ENCODE assay signal across 8 cellular contexts in the genomic region with DNA sequence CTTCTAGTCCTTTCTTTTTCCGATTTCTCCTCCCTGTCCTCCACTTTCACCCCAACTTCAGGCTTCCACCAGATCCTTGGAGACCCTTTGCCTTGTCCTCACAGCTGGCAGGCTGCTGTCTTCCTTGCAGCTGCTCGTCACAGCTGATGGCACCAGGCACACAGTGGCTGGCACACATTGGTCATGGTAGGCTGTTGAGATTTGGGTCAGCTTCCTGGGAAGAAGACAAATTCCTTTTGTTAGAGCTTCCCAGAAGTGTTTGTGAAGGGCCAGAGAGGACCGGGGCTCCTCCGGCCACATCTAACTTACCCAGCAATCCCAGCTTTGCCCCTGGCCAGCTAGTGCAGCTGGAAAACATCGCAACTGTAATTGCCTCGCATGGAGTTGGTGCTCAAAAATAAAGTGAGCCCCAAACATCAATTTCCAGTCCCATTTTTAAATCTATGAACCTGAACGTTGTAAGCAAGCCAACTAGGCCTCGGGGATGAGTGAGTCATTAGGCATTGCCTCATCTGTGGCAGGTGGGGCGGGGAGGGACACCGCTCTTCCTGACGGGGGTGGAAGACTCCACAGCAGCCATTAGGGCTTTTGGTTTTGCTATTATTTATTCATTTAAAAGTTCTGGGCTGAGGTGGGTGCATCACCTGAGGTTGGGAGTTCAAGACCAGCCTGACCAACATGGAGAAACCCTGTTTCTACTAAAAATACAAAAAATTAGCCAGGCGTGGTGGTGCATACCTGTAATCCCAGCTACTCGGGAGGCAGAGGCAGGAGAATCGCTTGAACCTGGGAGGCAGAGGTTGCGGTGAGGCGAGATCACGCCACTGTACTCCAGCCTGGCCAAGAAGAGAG. TPM values are rescaled to one million over a fixed set of nuclear protein-coding genes. Genes with fewer than 3 reads are reported as not detected.
DNase-seq lines count a peak whose midpoint lies in the region; ATAC-seq and TF ChIP-seq lines count a peak whose summit lies in the region.

No MANE protein-coding gene starts in this region.

- H3K27me3 ChIP-seq in iPS-20b (ENCODE audit: insufficient read depth, low read length) (no peaks in the 10 kb centered on the region), stomach (no peaks in the 10 kb centered on the region)

- peaks cover 16% of the 10 kb centered on the region for H3K4me1 ChIP-seq in iPS-20b (ENCODE audit: insufficient read depth, low read length)
- peaks cover 0 to 29% (median 10%) of the 10 kb centered on the region in 4 donors for H3K4me1 ChIP-seq in stomach

- H3K36me3 ChIP-seq in iPS-20b (ENCODE audit: insufficient read depth, low read depth, low read length) (no peaks in the 10 kb centered on the region), stomach (no peaks in the 10 kb centered on the region)

- no peak overlapping the region for H3K27ac Mint-ChIP-seq in stimulated activated memory B cell treated with anti-CD40 and anti-IgM and Interleukin-4, amounts not matched to agents 10 μg/mL and 1 μg/mL and 100 μg/mL, for 72 hours

- ATAC-seq in GM18520 (IDR thresholded peaks at IDR 0.05; ENCODE audit: unreplicated experiment) = no peak
- no peak for ATAC-seq in stimulated activated memory B cell treated with anti-CD40 and anti-IgM and Interleukin-4, amounts not matched to agents 10 μg/mL and 1 μg/mL and 100 μg/mL, for 72 hours
- no peak for ATAC-seq in HG03097 (IDR thresholded peaks at IDR 0.05; ENCODE audit: low FRiP score, unreplicated experiment)

- no peaks in the 10 kb centered on the region for H3K36me3 Mint-ChIP-seq in stimulated activated memory B cell treated with anti-CD40 and anti-IgM and Interleukin-4, amounts not matched to agents 10 μg/mL and 1 μg/mL and 100 μg/mL, for 72 hours

- intact Hi-C loops in stomach (cut with DNase I; ENCODE audit: low total_unique reads) = no loop called here

- no peak for TF ChIP-seq CTCF in stomach (IDR thresholded peaks at IDR 0.05)

- TF ChIP-seq POLR2A in stomach (IDR thresholded peaks at IDR 0.05) = no peak

- H3K9me3 Mint-ChIP-seq in stimulated activated memory B cell treated with anti-CD40 and anti-IgM and Interleukin-4, amounts not matched to agents 10 μg/mL and 1 μg/mL and 100 μg/mL, for 72 hours = peaks cover 13% of the 10 kb centered on the region

- H3K4me3 Mint-ChIP-seq in stimulated activated memory B cell treated with anti-CD40 and anti-IgM and Interleukin-4, amounts not matched to agents 10 μg/mL and 1 μg/mL and 100 μg/mL, for 72 hours = no peak overlapping the region

- H3K9me3 ChIP-seq in iPS-20b (ENCODE audit: insufficient read depth, low read depth, low read length) (no peaks in the 10 kb centered on the region; the same call in 1 of the 2 replicates), stomach (peaks cover 4 to 22% (median 11%) of the 10 kb centered on the region in 4 donors)

- peak overlapping the region; percentile 56; the same call in 1 of the 2 replicates for H3K9ac ChIP-seq in iPS-20b (ENCODE audit: low read depth, low read length)

- TF ChIP-seq EP300 in stomach (IDR thresholded peaks at IDR 0.05) = no peak

- 72 to 80% (median 76%) methylated on average over 17 of the region's 17 CpGs for WGBS in stomach, 5 donors

- H3K4me3 ChIP-seq in iPS-20b (ENCODE audit: low read length) (no peak overlapping the region), stomach (no peak overlapping the region)

- DNase-seq in HS-5 (ENCODE audit: low read depth) (peak; percentile 53), amniotic epithelial cell (ENCODE audit: low read depth) (peak; percentile 92), stomach (no peak), NCI-H748 treated with DMSO at 0.1 percent for 48 hours (lab: John Stamatoyannopoulos, UW) (no peak)

- peaks cover 9% of the 10 kb centered on the region for H3K27me3 Mint-ChIP-seq in stimulated activated memory B cell treated with anti-CD40 and anti-IgM and Interleukin-4, amounts not matched to agents 10 μg/mL and 1 μg/mL and 100 μg/mL, for 72 hours

- H3K27ac ChIP-seq in iPS-20b (ENCODE audit: low read length) = peak overlapping the region; percentile 49
- peak overlapping the region in 4 of 5 donors; percentile 62 to 78 (median 75) for H3K27ac ChIP-seq in stomach

- no peaks in the 10 kb centered on the region for H3K4me1 Mint-ChIP-seq in stimulated activated memory B cell treated with anti-CD40 and anti-IgM and Interleukin-4, amounts not matched to agents 10 μg/mL and 1 μg/mL and 100 μg/mL, for 72 hours

RNA-seq across cellular contexts. Expression of a gene that starts 12.4 kb away (rescaled TPM):
- not detected for total RNA-seq in stomach
- under 1 TPM in 1 of 3 donors, not detected in 2; 0.48 TPM for polyA plus RNA-seq in stomach

RNA-seq across cellular contexts. Expression of a gene that starts 23.3 kb away (rescaled TPM):
- not detected for total RNA-seq in stomach
- 10 to 100 TPM in 1 of 3 donors, 1 to 10 TPM in 2; 1.7 to 17.3 (median 5.5) TPM for polyA plus RNA-seq in stomach

Comparison
In these comparisons a context has a peak if more than half of its experiments do, and no peak if none do; other contexts are left out.
1. DNase-seq: peak in HS-5 (single experiment) and amniotic epithelial cell (single experiment); none in stomach (single experiment) and NCI-H748 treated with DMSO at 0.1 percent for 48 hours (single experiment).